Comparison of ENCODE assay signal across 21 cellular contexts in genomic region chr3:8186213-8186612, GRCh38.
"Had no signal": no experiment of that assay in that cellular context is flagged by ENCODE, and none has a peak within 500 bp of the region (broad histone marks: within the 10 kb centered on the region; RNA-seq: fewer than 3 reads in every experiment).

No MANE protein-coding gene starts in this region.

- H3K9me3 ChIP-seq: SK-N-SH had no signal

- H3K9me2 ChIP-seq: SK-N-SH had no signal

- H3K36me3 Mint-ChIP-seq: T-cell had no signal

- H3K4me2 ChIP-seq: SK-N-SH had no signal

- H3K27me3 Mint-ChIP-seq: T-cell had no signal

- H3K4me1 Mint-ChIP-seq: T-cell had no signal

- DNase-seq: KBM-7, MV-4-11, NCI-H1048, NCI-H1105, NCI-H1417, NCI-H1436 treated with DMSO at 0.1 percent for 48 hours, NCI-H1694, NCI-H187 treated with DMSO at 0.1 percent for 48 hours, NCI-H2029 treated with DMSO at 0.1 percent for 48 hours, NCI-H2171 treated with DMSO at 0.1 percent for 48 hours, NCI-H345, NCI-H446 treated with DMSO at 0.1 percent for 48 hours, NCI-H510A treated with DMSO at 0.1 percent for 48 hours, NCI-H69, NCI-H774, Right ventricle myocardium superior, RPMI8226, SK-N-SH, SW 1271, T-cell had no signal

- H3K4me3 Mint-ChIP-seq: T-cell had no signal

- FAIRE-seq: RCC 7860 had no signal

- ATAC-seq: T-cell had no signal

- H3K27ac Mint-ChIP-seq: T-cell had no signal
